ENCODE assay signal across 8 cellular contexts in genomic region chr7:108570146-108570755, GRCh38. TPM values are rescaled to one million over a fixed set of nuclear protein-coding genes. Genes with fewer than 3 reads are reported as not detected.
A peak's percentile ranks its signal among the peaks of the same experiment; 100 is the strongest.
DNase-seq lines count a peak whose midpoint lies in the region; ATAC-seq and TF ChIP-seq lines count a peak whose summit lies in the region.

No MANE protein-coding gene starts in this region.

- CTCF ChIA-PET in activated CD4-positive, alpha-beta memory T cell treated with anti-CD3 and anti-CD28 coated beads, Interleukin-2, amount 10 ng/mL, durations not matched to agents 7 days and 5 days (lab: Charles Lee) = interaction anchor here (1.1 to 2.5 kb wide), 3 partner anchors 9 to 44 kb away, joined by 3 to 7 read pairs (median 3); partner anchors contain the start of gene PNPLA8

- TF ChIP-seq CTCF in endothelial cell (IDR thresholded peaks at IDR 0.05; ENCODE audit: unreplicated experiment) = no peak
- no peak for TF ChIP-seq CTCF in mucosa of descending colon (IDR thresholded peaks at IDR 0.05)

- POLR2A ChIA-PET in activated CD4-positive, alpha-beta memory T cell treated with anti-CD3 and anti-CD28 coated beads, Interleukin-2, amount 10 ng/mL, durations not matched to agents 7 days and 5 days (lab: Charles Lee) = interaction anchor here (0.9 to 4.6 kb wide), 11 partner anchors 10 to 1402 kb away, joined by 3 to 119 read pairs (median 4); partner anchors contain the start of genes CBLL1, HBP1 and PNPLA8

- peak overlapping the region; percentile 92 for H3K4me3 ChIP-seq in mucosa of descending colon

- no peaks in the 10 kb centered on the region for H3K36me3 ChIP-seq in mucosa of descending colon (ENCODE audit: low read depth)

- H3K9me3 ChIP-seq in mucosa of descending colon = no peaks in the 10 kb centered on the region

- ATAC-seq in Right ventricle myocardium inferior (peak; percentile 17), HG03039 (IDR thresholded peaks at IDR 0.05; ENCODE audit: unreplicated experiment) (peak; percentile 20), mucosa of descending colon (peak; percentile 68)

- no peaks in the 10 kb centered on the region for H3K27me3 Mint-ChIP-seq in activated CD4-positive, alpha-beta memory T cell treated with anti-CD3 and anti-CD28 coated beads, Interleukin-2, amount 10 ng/mL, durations not matched to agents 7 days and 5 days
- peaks cover 7% of the 10 kb centered on the region for H3K27me3 Mint-ChIP-seq in endothelial cell (ENCODE audit: unreplicated experiment)

- H3K36me3 Mint-ChIP-seq in activated CD4-positive, alpha-beta memory T cell treated with anti-CD3 and anti-CD28 coated beads, Interleukin-2, amount 10 ng/mL, durations not matched to agents 7 days and 5 days (ENCODE audit: low read depth) = peaks cover 53% of the 10 kb centered on the region
- peaks cover 3% of the 10 kb centered on the region for H3K36me3 Mint-ChIP-seq in endothelial cell (ENCODE audit: low read depth, unreplicated experiment)

- H3K27ac Mint-ChIP-seq in activated CD4-positive, alpha-beta memory T cell treated with anti-CD3 and anti-CD28 coated beads, Interleukin-2, amount 10 ng/mL, durations not matched to agents 7 days and 5 days = peak overlapping the region; percentile 98
- H3K27ac Mint-ChIP-seq in endothelial cell (ENCODE audit: unreplicated experiment) = peak overlapping the region; percentile 99

- no peaks in the 10 kb centered on the region for H3K9me3 Mint-ChIP-seq in activated CD4-positive, alpha-beta memory T cell treated with anti-CD3 and anti-CD28 coated beads, Interleukin-2, amount 10 ng/mL, durations not matched to agents 7 days and 5 days
- no peaks in the 10 kb centered on the region for H3K9me3 Mint-ChIP-seq in endothelial cell (ENCODE audit: unreplicated experiment)

- H3K4me1 ChIP-seq in mucosa of descending colon (ENCODE audit: low read depth) = peaks cover 15% of the 10 kb centered on the region

- DNase-seq in Right ventricle myocardium inferior (ENCODE audit: missing footprints) (no peak), cardiac septum (ENCODE audit: low spot score) (no peak), NCI-H345 (lab: John Stamatoyannopoulos, UW) (peak; percentile 15), endothelial cell (ENCODE audit: low spot score) (peak; percentile 34), mucosa of descending colon (peak; percentile 67 to 73 (median 68))
- peak; percentile 52 for DNase-seq in activated CD4-positive, alpha-beta memory T cell treated with anti-CD3 and anti-CD28 coated beads, Interleukin-2, amount 10 ng/mL, durations not matched to agents 7 days and 5 days
- peak; percentile 8 to 24 for DNase-seq in stimulated activated CD8-positive, alpha-beta memory T cell treated with anti-CD3 and anti-CD28 coated beads, Interleukin-7, amount 100 ng/mL, for 48 hours (ENCODE audit: extremely low read depth in 1 of 2, low read depth in 1 of 2)

- H3K4me1 Mint-ChIP-seq in activated CD4-positive, alpha-beta memory T cell treated with anti-CD3 and anti-CD28 coated beads, Interleukin-2, amount 10 ng/mL, durations not matched to agents 7 days and 5 days = peaks cover 57% of the 10 kb centered on the region
- peaks cover 22% of the 10 kb centered on the region for H3K4me1 Mint-ChIP-seq in endothelial cell (ENCODE audit: unreplicated experiment)

- H3K4me3 Mint-ChIP-seq in activated CD4-positive, alpha-beta memory T cell treated with anti-CD3 and anti-CD28 coated beads, Interleukin-2, amount 10 ng/mL, durations not matched to agents 7 days and 5 days = peak overlapping the region; percentile 88
- H3K4me3 Mint-ChIP-seq in endothelial cell (ENCODE audit: unreplicated experiment) = peak overlapping the region; percentile 99

- intact Hi-C loops in Right ventricle myocardium inferior (cut with DNase I) (no loop called here), cardiac septum (cut with DNase I) (no loop called here), mucosa of descending colon (cut with DNase I, micrococcal nuclease) (loop anchor here in 1 of 2 donors (2.0 kb wide), 1 partner anchor 45 kb away; no protein-coding TSS in a partner anchor)

RNA-seq across cellular contexts. Expression of gene DNAJB9, which starts 0.6 kb away (rescaled TPM):
- total RNA-seq in Right ventricle myocardium inferior = 34.4 TPM
- 38.0 TPM for total RNA-seq in cardiac septum
- 10 to 100 TPM; 22.7 to 23.2 TPM for total RNA-seq in activated CD4-positive, alpha-beta memory T cell treated with anti-CD3 and anti-CD28 coated beads, Interleukin-2, amount 10 ng/mL, durations not matched to agents 7 days and 5 days
- 18.6 TPM for total RNA-seq in endothelial cell (ENCODE audit: unreplicated experiment)
- total RNA-seq in mucosa of descending colon = 10 to 100 TPM; 13.2 to 19.2 (median 16.6) TPM

RNA-seq across cellular contexts. Expression of gene THAP5, which starts 0.7 kb away (rescaled TPM):
- 20.3 TPM for total RNA-seq in Right ventricle myocardium inferior
- total RNA-seq in cardiac septum = 25.4 TPM
- 10 to 100 TPM; 28.7 to 28.8 TPM for total RNA-seq in activated CD4-positive, alpha-beta memory T cell treated with anti-CD3 and anti-CD28 coated beads, Interleukin-2, amount 10 ng/mL, durations not matched to agents 7 days and 5 days
- 16.4 TPM for total RNA-seq in endothelial cell (ENCODE audit: unreplicated experiment)
- total RNA-seq in mucosa of descending colon = 10 to 100 TPM; 19.6 to 26.2 (median 20.2) TPM

RNA-seq across cellular contexts. Expression of gene PNPLA8, which starts 44.3 kb away (rescaled TPM):
- total RNA-seq in Right ventricle myocardium inferior = 31.1 TPM
- total RNA-seq in cardiac septum = 31.9 TPM
- total RNA-seq in activated CD4-positive, alpha-beta memory T cell treated with anti-CD3 and anti-CD28 coated beads, Interleukin-2, amount 10 ng/mL, durations not matched to agents 7 days and 5 days = 10 to 100 TPM; 21.9 to 23.2 TPM
- 15.6 TPM for total RNA-seq in endothelial cell (ENCODE audit: unreplicated experiment)
- total RNA-seq in mucosa of descending colon = 10 to 100 TPM; 20.8 to 32.3 (median 23.4) TPM

Comparison
In these comparisons a context has a peak if more than half of its experiments do, and no peak if none do; other contexts are left out.
1. ATAC-seq: peak in every context shown above with its lines; median percentile 68 in mucosa of descending colon; 20 in HG03039; 17 in Right ventricle myocardium inferior.
2. DNase-seq: peak in NCI-H345 (single experiment), activated CD4-positive, alpha-beta memory T cell treated with anti-CD3 and anti-CD28 coated beads, Interleukin-2, amount 10 ng/mL, durations not matched to agents 7 days and 5 days (single experiment), endothelial cell (single experiment), mucosa of descending colon (3 of 3) and stimulated activated CD8-positive, alpha-beta memory T cell treated with anti-CD3 and anti-CD28 coated beads, Interleukin-7, amount 100 ng/mL, for 48 hours (2 of 2); none in Right ventricle myocardium inferior (single experiment) and cardiac septum (single experiment).